1 cellular context compared by ENCODE assay signal in genomic region chr5:69497006-69497520, GRCh38.
TF ChIP-seq lines count a peak whose summit lies in the region.

No MANE protein-coding gene starts in this region.

TF ChIP-seq in GM23338, 12 proteins besides CTCF, POLR2A, EP300 and RAD21:
- TF ChIP-seq NANOG (IDR thresholded peaks at IDR 0.05; ENCODE audit: borderline replicate concordance), result no peak
- no peak for TF ChIP-seq ZNF331 (CRISPR knock-in tag; IDR thresholded peaks at IDR 0.05; ENCODE audit: low read depth)
- no peak for TF ChIP-seq EZH2phosphoT487 (IDR thresholded peaks at IDR 0.05; ENCODE audit: unreplicated experiment)
- TF ChIP-seq REST (IDR thresholded peaks at IDR 0.05; ENCODE audit: unreplicated experiment), result no peak
- TF ChIP-seq POLR2AphosphoS5 (IDR thresholded peaks at IDR 0.05; ENCODE audit: low read depth), result no peak
- no peak for TF ChIP-seq ZNF114 (CRISPR knock-in tag; IDR thresholded peaks at IDR 0.05)
- no peak for TF ChIP-seq CREB1 (CRISPR knock-in tag; IDR thresholded peaks at IDR 0.05; ENCODE audit: low read depth)
- TF ChIP-seq ZNF462 (CRISPR knock-in tag; IDR thresholded peaks at IDR 0.05), result no peak
- TF ChIP-seq EZH2 (IDR thresholded peaks at IDR 0.05; ENCODE audit: low read depth, unreplicated experiment), result no peak
- no peak for TF ChIP-seq JUNB (IDR thresholded peaks at IDR 0.05; ENCODE audit: unreplicated experiment)
- no peak for TF ChIP-seq ETS1 (IDR thresholded peaks at IDR 0.05)
